ENCODE assay signal across 8 cellular contexts in genomic region chr21:33640697-33641338, GRCh38. TPM values are rescaled to one million over a fixed set of nuclear protein-coding genes. Genes with fewer than 3 reads are reported as not detected.
A peak's percentile ranks its signal among the peaks of the same experiment; 100 is the strongest.
DNase-seq lines count a peak whose midpoint lies in the region; ATAC-seq, FAIRE-seq and TF ChIP-seq lines count a peak whose summit lies in the region.

No MANE protein-coding gene starts in this region.

- peak overlapping the region; percentile 96 for H3K4me2 ChIP-seq in DOHH2 (ENCODE audit: low read length)

- peak overlapping the region; percentile 38 to 94 for H3K9ac ChIP-seq in kidney (ENCODE audit: low read length in 2 of 2)

- in situ Hi-C loops in astrocyte of the cerebellum (cut with HindIII; ENCODE audit: low sequenced_read_pairs) = loop anchor here (5.0 kb wide), 3 partner anchors 41 to 261 kb away; no protein-coding TSS in a partner anchor

- intact Hi-C loops in kidney (cut with DNase I) = no loop called here

- H3K27ac ChIP-seq in DOHH2 (ENCODE audit: low read depth, low read length) (peak overlapping the region; percentile 1; the same call in 1 of the 2 replicates), kidney (ENCODE audit: low read depth in 2 of 2, low read length in 2 of 2) (peak overlapping the region; percentile 77 to 90), substantia nigra (ENCODE audit: low read depth, low read length, poor library complexity, severe bottlenecking) (peak overlapping the region; percentile 99)

- peaks cover 4% of the 10 kb centered on the region; the same call in 1 of the 2 replicates for H3F3A ChIP-seq in DOHH2 (ENCODE audit: control insufficient read depth, insufficient read depth)

- ATAC-seq in HG03442 (IDR thresholded peaks at IDR 0.05; ENCODE audit: unreplicated experiment) (no peak), GM21390 (IDR thresholded peaks at IDR 0.05; ENCODE audit: unreplicated experiment) (no peak)

- peaks cover 5% of the 10 kb centered on the region for H3K27me3 ChIP-seq in DOHH2 (ENCODE audit: control insufficient read depth, low read length)

- FAIRE-seq in kidney (lab: Jason Lieb, UNC) = peak; percentile 49

- no peak for TF ChIP-seq CTCF in DOHH2 (IDR thresholded peaks at IDR 0.05; ENCODE audit: low read depth, low read length, poor library complexity, severe bottlenecking)
- TF ChIP-seq CTCF in astrocyte of the cerebellum (IDR thresholded peaks at IDR 0.05; ENCODE audit: low read depth, low read length, missing control alignments) = no peak
- no peak for TF ChIP-seq CTCF in kidney (IDR thresholded peaks at IDR 0.05; ENCODE audit: borderline replicate concordance, extremely low read depth, insufficient read depth)

- no peaks in the 10 kb centered on the region for H3K9me2 ChIP-seq in DOHH2 (replicated peaks; ENCODE audit: control insufficient read depth, low read length)

- H3K79me2 ChIP-seq in DOHH2 (ENCODE audit: control insufficient read depth, low read length) = peaks cover 68% of the 10 kb centered on the region

- H3K4me1 ChIP-seq in DOHH2 (ENCODE audit: control insufficient read depth, low read length) (peaks cover 15% of the 10 kb centered on the region), kidney (ENCODE audit: control insufficient read depth in 1 of 2, insufficient read depth in 1 of 2, low read depth in 1 of 2, low read length in 2 of 2) (peaks cover 2 to 6% of the 10 kb centered on the region in 2 donors)

- H3K36me3 ChIP-seq in DOHH2 (ENCODE audit: control insufficient read depth, low read length) (no peaks in the 10 kb centered on the region), kidney (ENCODE audit: control insufficient read depth in 1 of 2, insufficient read depth in 2 of 2, low read length in 2 of 2) (no peaks in the 10 kb centered on the region)

- H3K9me3 ChIP-seq in DOHH2 (ENCODE audit: control insufficient read depth, insufficient read depth, low read length) (no peaks in the 10 kb centered on the region), kidney (ENCODE audit: control insufficient read depth in 1 of 2, low read length in 2 of 2) (no peaks in the 10 kb centered on the region)

- DNase-seq in LHCN-M2 (ENCODE audit: low read depth) (peak; percentile 14), astrocyte of the cerebellum (ENCODE audit: low read depth) (no peak), kidney (no peak), substantia nigra (lab: John Stamatoyannopoulos, UW) (peak in 2 of 49 donors; percentile 3 to 34), T-helper 9 cell (no peak)

- H3K4me3 ChIP-seq in DOHH2 (ENCODE audit: low read length) (peak overlapping the region; percentile 73), astrocyte of the cerebellum (ENCODE audit: low read depth, low read length) (peak overlapping the region; percentile 89), kidney (ENCODE audit: low read length in 2 of 2) (peak overlapping the region; percentile 78 to 83)

- H4K20me1 ChIP-seq in DOHH2 (ENCODE audit: control insufficient read depth, insufficient read depth, low read depth, low read length) = no peaks in the 10 kb centered on the region

RNA-seq across cellular contexts. Expression of gene CRYZL1, which starts 0.7 kb away (rescaled TPM):
- 17.7 and 18.3 TPM in 2 replicates for total RNA-seq in LHCN-M2 (2014; rRNA removed)
- polyA plus RNA-seq in LHCN-M2 (2012) = 15.3 TPM
- 40.8 TPM for total RNA-seq in kidney
- polyA plus RNA-seq in kidney (ENCODE audit: insufficient read depth, low read depth, low replicate concordance) = 34.1 TPM

RNA-seq across cellular contexts. Expression of gene ITSN1, which starts 1.5 kb away (rescaled TPM):
- total RNA-seq in LHCN-M2 (2014; rRNA removed) (18.9 and 35.2 TPM in 2 replicates), kidney (42.5 TPM)
- polyA plus RNA-seq in LHCN-M2 (2012) = 20.0 TPM
- polyA plus RNA-seq in kidney (ENCODE audit: insufficient read depth, low read depth, low replicate concordance) = 8.1 TPM

RNA-seq across cellular contexts. Expression of gene DONSON, which starts 52.3 kb away (rescaled TPM):
- total RNA-seq in LHCN-M2 (2014; rRNA removed) = 31.1 and 43.3 TPM in 2 replicates
- 16.2 TPM for polyA plus RNA-seq in LHCN-M2 (2012)
- total RNA-seq in kidney = 6.8 TPM
- polyA plus RNA-seq in kidney (ENCODE audit: insufficient read depth, low read depth, low replicate concordance) = 8.9 TPM

Comparison
In these comparisons a context has a peak if more than half of its experiments do, and no peak if none do; other contexts are left out.
1. H3K27ac ChIP-seq: peak in every context shown above with its lines; median percentile 99 in substantia nigra; 84 in kidney; 1 in DOHH2.